Comparison of ENCODE assay signal across 1 cellular context in the genomic region with DNA sequence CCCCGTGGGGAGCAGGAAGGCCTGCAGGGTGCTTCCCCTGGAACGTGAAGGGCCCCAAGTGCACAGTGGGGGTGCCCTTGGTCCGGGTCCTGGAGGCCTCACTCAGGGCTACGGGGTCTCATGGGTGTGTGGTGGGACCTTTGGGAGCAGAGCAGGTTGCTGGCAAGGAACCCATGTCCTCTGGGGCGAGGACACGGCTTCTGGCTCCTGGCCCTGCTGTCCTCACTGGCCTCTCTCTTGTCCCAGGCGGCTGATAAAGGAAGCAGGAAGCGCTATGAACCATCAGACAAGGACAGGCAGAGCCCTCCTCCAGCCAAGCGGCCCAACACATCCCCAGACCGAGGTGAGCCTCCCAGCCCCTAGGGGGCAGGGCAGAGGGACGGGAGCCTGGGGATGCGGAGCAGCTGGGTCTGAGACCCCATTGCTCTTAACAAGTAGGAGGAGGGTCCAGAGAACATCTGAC.
TF ChIP-seq lines count a peak whose summit lies in the region.

No MANE protein-coding gene starts in this region.

TF ChIP-seq in IMR-90, 13 proteins besides CTCF, POLR2A, EP300 and RAD21:
- no peak for TF ChIP-seq FOS (IDR thresholded peaks at IDR 0.05; ENCODE audit: low read depth, low read length)
